8 cellular contexts compared by ENCODE assay signal in genomic region chr3:61358364-61358763, GRCh38.
A peak's percentile ranks its signal among the peaks of the same experiment; 100 is the strongest.
DNase-seq lines count a peak whose midpoint lies in the region; ATAC-seq, FAIRE-seq and TF ChIP-seq lines count a peak whose summit lies in the region.

No MANE protein-coding gene starts in this region.

- no peaks in the 10 kb centered on the region for H4K20me1 ChIP-seq in neural progenitor cell (ENCODE audit: low read depth)

- H3K4me1 ChIP-seq in pancreas (no peaks in the 10 kb centered on the region), neural progenitor cell (no peaks in the 10 kb centered on the region), esophagus squamous epithelium (peaks cover 0 to 10% (median 9%) of the 10 kb centered on the region in 3 donors)

- no peaks in the 10 kb centered on the region for H3K9me3 ChIP-seq in pancreas
- no peaks in the 10 kb centered on the region for H3K9me3 ChIP-seq in neural progenitor cell (ENCODE audit: low read depth)
- no peaks in the 10 kb centered on the region for H3K9me3 ChIP-seq in esophagus squamous epithelium

- H3F3A ChIP-seq in neural progenitor cell (ENCODE audit: low read depth), result no peaks in the 10 kb centered on the region

- no peak overlapping the region for H2AFZ ChIP-seq in neural progenitor cell (replicated peaks)

- no peak overlapping the region for H3K4me2 ChIP-seq in neural progenitor cell

- H3K27me3 ChIP-seq in pancreas (no peaks in the 10 kb centered on the region), neural progenitor cell (no peaks in the 10 kb centered on the region), esophagus squamous epithelium (no peaks in the 10 kb centered on the region)

- H3K27me3 Mint-ChIP-seq in neural progenitor cell (ENCODE audit: insufficient read depth, low read depth), result peaks cover 4% of the 10 kb centered on the region

- FAIRE-seq in pancreas (lab: Jason Lieb, UNC), result no peak

- H3K9me3 Mint-ChIP-seq in neural progenitor cell, result peaks cover 4% of the 10 kb centered on the region

- no peaks in the 10 kb centered on the region for H3K36me3 ChIP-seq in pancreas
- H3K36me3 ChIP-seq in neural progenitor cell, result no peaks in the 10 kb centered on the region
- H3K36me3 ChIP-seq in esophagus squamous epithelium, result no peaks in the 10 kb centered on the region

- no peaks in the 10 kb centered on the region for H3K36me3 Mint-ChIP-seq in neural progenitor cell

- no peak overlapping the region for H3K4me3 Mint-ChIP-seq in neural progenitor cell

- H3K9ac ChIP-seq in neural progenitor cell, result no peak overlapping the region

- ATAC-seq in HG03196 (IDR thresholded peaks at IDR 0.05; ENCODE audit: unreplicated experiment), result peak; percentile 100
- ATAC-seq in pancreas, result peak in 3 of 4 donors; percentile 63 to 85 (median 84)

- DNase-seq in NCI-H2196 (lab: John Stamatoyannopoulos, UW; ENCODE audit: unreplicated experiment) (peak; percentile 33), NCI-H2196 treated with DMSO at 0.1 percent for 48 hours (lab: John Stamatoyannopoulos, UW; ENCODE audit: unreplicated experiment) (no peak), cerebellar cortex (ENCODE audit: low spot score) (peak; percentile 21), pancreas (peak in 3 of 6 donors; percentile 6 to 48 (median 27)), neural progenitor cell (ENCODE audit: low spot score) (no peak), esophagus squamous epithelium (lab: John Stamatoyannopoulos, UW) (no peak), NCI-H2227 (lab: John Stamatoyannopoulos, UW; ENCODE audit: unreplicated experiment) (no peak)

- TF ChIP-seq POLR2A in esophagus squamous epithelium (IDR thresholded peaks at IDR 0.05), result no peak

- H3K27ac ChIP-seq in pancreas (no peak overlapping the region), neural progenitor cell (no peak overlapping the region), esophagus squamous epithelium (no peak overlapping the region)

- intact Hi-C loops in pancreas (cut with DNase I) (no loop called here), esophagus squamous epithelium (cut with DNase I) (no loop called here)

- no peak overlapping the region for H3K27ac Mint-ChIP-seq in neural progenitor cell

- no peaks in the 10 kb centered on the region for H3K79me2 ChIP-seq in neural progenitor cell (ENCODE audit: low read depth)

- H3K4me3 ChIP-seq in pancreas (no peak overlapping the region), neural progenitor cell (no peak overlapping the region), esophagus squamous epithelium (no peak overlapping the region)

- WGBS in pancreas, 2 donors, result 28 to 35% methylated on average over 2 of the region's 2 CpGs
- WGBS in esophagus squamous epithelium, 2 donors, result 28% methylated on average over 2 of the region's 2 CpGs; no CpG with 5 or more reads in 1 of the 2 donors

- no peaks in the 10 kb centered on the region for H3K4me1 Mint-ChIP-seq in neural progenitor cell

- TF ChIP-seq CTCF in pancreas (IDR thresholded peaks at IDR 0.05) (no peak), neural progenitor cell (IDR thresholded peaks at IDR 0.05) (no peak), esophagus squamous epithelium (IDR thresholded peaks at IDR 0.05) (no peak)

Comparison
In these comparisons a context has a peak if more than half of its experiments do, and no peak if none do; other contexts are left out.
1. DNase-seq: peak in NCI-H2196 (single experiment) and cerebellar cortex (single experiment); none in NCI-H2196 treated with DMSO at 0.1 percent for 48 hours (single experiment), neural progenitor cell (single experiment), esophagus squamous epithelium (single experiment) and NCI-H2227 (single experiment).